ENCODE assay signal across 13 cellular contexts in the genomic region with DNA sequence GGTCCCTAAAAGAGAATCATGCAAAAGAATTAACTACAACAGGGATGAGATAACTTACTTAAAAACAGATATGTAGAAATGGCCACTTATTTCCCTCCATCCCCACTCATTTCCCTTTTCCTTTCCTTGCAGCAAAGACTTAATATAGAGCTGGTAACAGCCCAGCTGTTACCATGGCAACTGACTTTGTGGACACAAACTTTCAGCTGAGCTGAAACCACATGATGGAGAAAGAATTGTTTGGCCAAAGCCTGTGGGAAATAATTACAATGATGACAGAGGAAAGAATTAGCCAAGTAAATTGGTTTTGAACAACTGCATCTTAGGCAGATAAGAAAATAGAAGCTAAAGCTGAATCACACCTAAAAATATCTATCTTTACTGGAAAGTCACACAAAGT.
DNase-seq lines count a peak whose midpoint lies in the region; ATAC-seq and TF ChIP-seq lines count a peak whose summit lies in the region.
"Had no signal": no experiment of that assay in that cellular context is flagged by ENCODE, and none has a peak within 500 bp of the region (broad histone marks: within the 10 kb centered on the region; RNA-seq: fewer than 3 reads in every experiment).

No MANE protein-coding gene starts in this region.

- H3K4me1 ChIP-seq in adipocyte (ENCODE audit: control insufficient read depth, insufficient read depth, low read length) (peaks cover 78% of the 10 kb centered on the region), testis (peaks cover 8% of the 10 kb centered on the region), MM.1S (ENCODE audit: low read length) (no peaks in the 10 kb centered on the region)

- DNase-seq in DMS53 (lab: John Stamatoyannopoulos, UW): peak; percentile 65
- no peak for DNase-seq in DMS53 treated with DMSO at 0.1 percent for 48 hours (lab: John Stamatoyannopoulos, UW; ENCODE audit: unreplicated experiment)
- no peak for DNase-seq in adipocyte (ENCODE audit: low read depth)
- DNase-seq in inferior parietal cortex (ENCODE audit: extremely low spot score): peak; percentile 74
- DNase-seq in testis: peak; percentile 58
- DNase-seq in MM.1S: no peak
- DNase-seq in CD1c-positive myeloid dendritic cell (ENCODE audit: extremely low spot score): no peak
- DNase-seq: activated gamma-delta T cell treated with Interleukin-2 at 50 U/mL for 16 hours; effector CD4-positive, alpha-beta T cell; NCI-H526 treated with DMSO at 0.1 percent for 48 hours; stimulated activated CD4-positive, alpha-beta T cell treated with anti-CD3 and anti-CD28 coated beads, Interleukin-2, amount 100 ng/mL, for 48 hours had no signal

- H3K9ac ChIP-seq in adipocyte (ENCODE audit: low read length): peak overlapping the region; percentile 57
- no peak overlapping the region for H3K9ac ChIP-seq in MM.1S (ENCODE audit: low read length)

- no peaks in the 10 kb centered on the region for H3F3A ChIP-seq in MM.1S (ENCODE audit: insufficient read depth, low read length)

- H3K27me3 ChIP-seq in adipocyte (replicated peaks; ENCODE audit: control insufficient read depth, insufficient read depth, low read length): no peaks in the 10 kb centered on the region
- H3K27me3 ChIP-seq in testis: no peaks in the 10 kb centered on the region
- H3K27me3 ChIP-seq in MM.1S (replicated peaks; ENCODE audit: insufficient read depth, low read length): no peaks in the 10 kb centered on the region

- H3K9me3 ChIP-seq in adipocyte (ENCODE audit: control insufficient read depth, low read length) (peaks cover under 1% of the 10 kb centered on the region), testis (no peaks in the 10 kb centered on the region), MM.1S (replicated peaks; ENCODE audit: insufficient read depth, low read length) (no peaks in the 10 kb centered on the region)

- no peak overlapping the region for H2AFZ ChIP-seq in MM.1S (ENCODE audit: low read length)

- H3K4me2 ChIP-seq in MM.1S (ENCODE audit: low read depth, low read length): no peak overlapping the region

- intact Hi-C loops in testis (cut with DNase I; ENCODE audit: low total_unique reads): no loop called here

- TF ChIP-seq POLR2A in testis (IDR thresholded peaks at IDR 0.05): no peak

- TF ChIP-seq CTCF in testis (IDR thresholded peaks at IDR 0.05) (no peak), MM.1S (IDR thresholded peaks at IDR 0.05; ENCODE audit: low read length) (no peak)

- H3K79me2 ChIP-seq in MM.1S (ENCODE audit: low read length): no peaks in the 10 kb centered on the region

- no peaks in the 10 kb centered on the region for H4K20me1 ChIP-seq in MM.1S (ENCODE audit: insufficient read depth, low read length)

- no peaks in the 10 kb centered on the region for H3K9me2 ChIP-seq in MM.1S (replicated peaks; ENCODE audit: insufficient read depth, low read length)

- no peak for ATAC-seq in HG03457 (IDR thresholded peaks at IDR 0.05; ENCODE audit: unreplicated experiment)

- H3K27ac ChIP-seq in testis (no peak overlapping the region), MM.1S (ENCODE audit: low read length) (no peak overlapping the region)
- H3K27ac ChIP-seq: 22Rv1 had no signal

- H3K4me3 ChIP-seq in adipocyte (ENCODE audit: low read length) (peak overlapping the region; percentile 12), testis (no peak overlapping the region), MM.1S (ENCODE audit: low read length) (no peak overlapping the region)

- H3K36me3 ChIP-seq in adipocyte (ENCODE audit: control insufficient read depth, insufficient read depth, low read length, severe bottlenecking) (no peaks in the 10 kb centered on the region), testis (ENCODE audit: low read depth, missing control alignments) (no peaks in the 10 kb centered on the region), MM.1S (replicated peaks; ENCODE audit: insufficient read depth, low read length) (no peaks in the 10 kb centered on the region)

Comparison
In these comparisons a context has a peak if more than half of its experiments do, and no peak if none do; other contexts are left out.
1. DNase-seq: peak in DMS53 (single experiment), inferior parietal cortex (single experiment) and testis (single experiment); none in DMS53 treated with DMSO at 0.1 percent for 48 hours (single experiment), adipocyte (single experiment), MM.1S (single experiment) and CD1c-positive myeloid dendritic cell (single experiment).